ENCODE assay signal across 8 cellular contexts in genomic region chr10:131900350-131901152, GRCh38. TPM values are rescaled to one million over a fixed set of nuclear protein-coding genes. Genes with fewer than 3 reads are reported as not detected.
DNase-seq lines count a peak whose midpoint lies in the region; ATAC-seq and TF ChIP-seq lines count a peak whose summit lies in the region.

Gene PPP2R2D (plus strand): TSS chr10:131901008. CDS start chr10:131901149, 141 bp downstream.

- H3K4me1 Mint-ChIP-seq in HFFc6 (ENCODE audit: low read depth) (peaks cover 41% of the 10 kb centered on the region), glutamatergic neuron (ENCODE audit: low read depth, unreplicated experiment) (peaks cover 20% of the 10 kb centered on the region), osteocyte (ENCODE audit: unreplicated experiment) (peaks cover 26% of the 10 kb centered on the region)
- H3K4me1 Mint-ChIP-seq in activated naive CD8-positive, alpha-beta T cell (ENCODE audit: low read depth), result peaks cover 49% of the 10 kb centered on the region

- H3K4me3 ChIP-seq in GM06990 (replicated peaks; ENCODE audit: low read depth, low read length), result peak within 1 kb of the TSS; percentile 72
- peak within 1 kb of the TSS; percentile 85 for H3K4me3 ChIP-seq in thoracic aorta

- ATAC-seq in thoracic aorta (ENCODE audit: insufficient number of reproducible peaks, low FRiP score, low read depth), result peak; percentile 96

- H3K27me3 ChIP-seq in GM06990 (replicated peaks; ENCODE audit: control insufficient read depth, insufficient read depth, low read length) (no peaks in the 10 kb centered on the region; the same call in 1 of the 2 replicates), thoracic aorta (replicated peaks; ENCODE audit: insufficient read depth) (no peaks in the 10 kb centered on the region)

- H3K27me3 Mint-ChIP-seq in HFFc6 (ENCODE audit: insufficient read depth) (peaks cover 23% of the 10 kb centered on the region), glutamatergic neuron (ENCODE audit: unreplicated experiment) (peaks cover 5% of the 10 kb centered on the region), osteocyte (ENCODE audit: unreplicated experiment) (peaks cover 20% of the 10 kb centered on the region)
- H3K27me3 Mint-ChIP-seq in activated naive CD8-positive, alpha-beta T cell, result no peaks in the 10 kb centered on the region

- TF ChIP-seq CTCF in GM06990 (IDR thresholded peaks at IDR 0.05; ENCODE audit: insufficient read depth, low read length, poor library complexity, severe bottlenecking) (no peak), HFFc6 (IDR thresholded peaks at IDR 0.05) (no peak), glutamatergic neuron (IDR thresholded peaks at IDR 0.05; ENCODE audit: partially characterized antibody, unreplicated experiment) (no peak), osteocyte (IDR thresholded peaks at IDR 0.05) (no peak), thoracic aorta (IDR thresholded peaks at IDR 0.05) (no peak)

- peak; percentile 94 for DNase-seq in GM06990 (ENCODE audit: extremely low read depth, insufficient read length)
- DNase-seq in HFFc6, result peak; percentile 80
- peak; percentile 94 for DNase-seq in NAMALWA (ENCODE audit: low spot score)
- DNase-seq in SKM-1 treated with dmso at 0.1 percent for 144 hours (lab: John Stamatoyannopoulos, UW; ENCODE audit: unreplicated experiment), result peak; percentile 82
- DNase-seq in glutamatergic neuron, result peak; percentile 96
- DNase-seq in osteocyte (ENCODE audit: extremely low spot score, unreplicated experiment), result peak; percentile 98
- peak; percentile 56 for DNase-seq in thoracic aorta (ENCODE audit: low spot score)

- H3K36me3 ChIP-seq in GM06990 (ENCODE audit: control insufficient read depth, insufficient read depth, low read length), result no peaks in the 10 kb centered on the region
- no peaks in the 10 kb centered on the region for H3K36me3 ChIP-seq in thoracic aorta

- peaks cover 12 to 33% of the 10 kb centered on the region in 2 donors for H3K4me1 ChIP-seq in thoracic aorta (ENCODE audit: control insufficient read depth in 1 of 2, low read depth in 2 of 2)

- H3K9me3 Mint-ChIP-seq in HFFc6 (no peaks in the 10 kb centered on the region), glutamatergic neuron (ENCODE audit: unreplicated experiment) (peaks cover 5% of the 10 kb centered on the region), osteocyte (ENCODE audit: unreplicated experiment) (no peaks in the 10 kb centered on the region)
- no peaks in the 10 kb centered on the region for H3K9me3 Mint-ChIP-seq in activated naive CD8-positive, alpha-beta T cell (ENCODE audit: low read depth)

- peak within 1 kb of the TSS; percentile 70 to 89 for H3K27ac ChIP-seq in thoracic aorta

- H3K9me3 ChIP-seq in thoracic aorta, result no peaks in the 10 kb centered on the region

- H3K27ac Mint-ChIP-seq in HFFc6 (peak within 1 kb of the TSS; percentile 89), glutamatergic neuron (ENCODE audit: unreplicated experiment) (peak within 1 kb of the TSS; percentile 80), osteocyte (ENCODE audit: unreplicated experiment) (peak within 1 kb of the TSS; percentile 75)
- H3K27ac Mint-ChIP-seq in activated naive CD8-positive, alpha-beta T cell, result peak within 1 kb of the TSS; percentile 93

- H3K4me3 Mint-ChIP-seq in HFFc6 (peak within 1 kb of the TSS; percentile 97), glutamatergic neuron (ENCODE audit: unreplicated experiment) (peak within 1 kb of the TSS; percentile 88), osteocyte (ENCODE audit: unreplicated experiment) (peak within 1 kb of the TSS; percentile 83)
- peak within 1 kb of the TSS; percentile 94 for H3K4me3 Mint-ChIP-seq in activated naive CD8-positive, alpha-beta T cell

- H3K36me3 Mint-ChIP-seq in HFFc6 (ENCODE audit: low read depth) (peaks cover 8% of the 10 kb centered on the region; the same call in 1 of the 2 replicates), glutamatergic neuron (ENCODE audit: unreplicated experiment) (no peaks in the 10 kb centered on the region), osteocyte (ENCODE audit: unreplicated experiment) (no peaks in the 10 kb centered on the region)
- peaks cover 4% of the 10 kb centered on the region for H3K36me3 Mint-ChIP-seq in activated naive CD8-positive, alpha-beta T cell

RNA-seq across cellular contexts. Expression of gene PPP2R2D, which starts in this region (rescaled TPM):
- total RNA-seq in HFFc6 (2021; fragmentation: NEBNext Ultra II Directional; extraction: Animal tissue kit (Norgen Biotek cat#: 25700)), result 10 to 100 TPM; 22.9 to 28.1 (median 24.5) TPM
- 42.8 TPM for total RNA-seq in glutamatergic neuron (ENCODE audit: unreplicated experiment)
- 28.9 and 29.3 TPM in 2 replicates for total RNA-seq in osteocyte
- total RNA-seq in thoracic aorta, result 10 to 100 TPM; 23.0 to 34.1 TPM

Comparison
In these comparisons a context has a peak if more than half of its experiments do, and no peak if none do; other contexts are left out.
1. Peak in every context shown above with its lines: DNase-seq, ATAC-seq, H3K4me3 ChIP-seq and H3K27ac ChIP-seq.